ENCODE assay signal across 2 cellular contexts in genomic region chr1:6437017-6437700, GRCh38. TPM values are rescaled to one million over a fixed set of nuclear protein-coding genes. Genes with fewer than 3 reads are reported as not detected.
DNase-seq lines count a peak whose midpoint lies in the region.

No MANE protein-coding gene starts in this region.

- DNase-seq in NCI-H2196 treated with DMSO at 0.1 percent for 48 hours (lab: John Stamatoyannopoulos, UW; ENCODE audit: unreplicated experiment) (peak; percentile 38), occipital lobe (lab: John Stamatoyannopoulos, UW) (peak; percentile 52)

RNA-seq across cellular contexts. Expression of gene ESPN, which starts 12.6 kb away (rescaled TPM):
- total RNA-seq in occipital lobe: not detected

RNA-seq across cellular contexts. Expression of gene HES2, which starts 17.4 kb away (rescaled TPM):
- 0.16 TPM for total RNA-seq in occipital lobe

RNA-seq across cellular contexts. Expression of gene TNFRSF25, which starts 28.8 kb away (rescaled TPM):
- 9.5 TPM for total RNA-seq in occipital lobe

RNA-seq across cellular contexts. Expression of gene ACOT7, which starts 43.6 kb away (rescaled TPM):
- total RNA-seq in occipital lobe: 27.0 TPM

RNA-seq across cellular contexts. Expression of gene PLEKHG5, which starts 54.3 kb away (rescaled TPM):
- total RNA-seq in occipital lobe: 25.6 TPM
